Comparison of ENCODE assay signal across 1 cellular context in the genomic region with DNA sequence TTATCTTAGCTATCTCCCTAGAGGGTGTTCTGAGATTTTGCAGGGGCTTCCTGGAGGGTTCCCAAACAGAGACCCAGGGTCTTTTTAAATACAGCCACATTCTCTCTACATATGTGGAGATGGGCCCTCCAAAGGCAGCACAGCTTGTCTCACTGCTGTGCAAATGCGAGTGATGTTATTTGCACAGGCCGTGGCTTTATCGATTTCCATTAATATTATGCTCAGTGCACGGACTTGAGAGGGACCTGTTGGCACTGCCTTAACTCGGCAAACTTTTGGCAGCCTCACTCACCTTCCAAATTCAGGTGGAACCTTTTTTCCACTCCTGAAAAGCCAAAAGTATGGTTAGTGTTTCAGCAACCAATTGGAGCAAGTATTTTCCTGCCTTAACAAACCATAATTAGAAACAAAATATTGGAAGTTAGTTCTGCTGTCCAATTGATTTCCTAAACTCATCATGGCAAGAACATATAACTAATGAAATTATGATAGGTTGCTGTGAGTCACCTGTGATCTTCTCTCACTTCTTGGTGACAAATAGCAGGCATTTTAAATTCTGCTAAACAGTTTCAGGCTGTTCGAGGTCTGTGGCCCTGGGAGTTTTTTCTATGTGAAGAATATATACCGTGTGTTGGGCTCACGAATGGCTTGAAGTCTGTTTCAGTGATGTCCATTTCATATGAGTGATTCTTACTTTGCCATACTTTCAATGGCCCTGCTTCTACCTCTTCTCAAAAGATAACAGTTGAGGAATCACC.
TF ChIP-seq lines count a peak whose summit lies in the region.

No MANE protein-coding gene starts in this region.

TF ChIP-seq in HepG2, 621 proteins besides CTCF, POLR2A, EP300 and RAD21:
- TF ChIP-seq TARDBP (CRISPR knock-in tag; IDR thresholded peaks at IDR 0.05) (no peak), SALL1 (CRISPR knock-in tag; IDR thresholded peaks at IDR 0.05) (peak; percentile 59), ONECUT2 (CRISPR knock-in tag; IDR thresholded peaks at IDR 0.05) (peak; percentile 91), KAT2B (IDR thresholded peaks at IDR 0.05; ENCODE audit: borderline replicate concordance, low read depth, low read length) (peak; percentile 91; the same call in 1 of the 2 replicates), ZNF558 (CRISPR knock-in tag; IDR thresholded peaks at IDR 0.05; ENCODE audit: borderline replicate concordance) (no peak), ZNF552 (CRISPR knock-in tag; IDR thresholded peaks at IDR 0.05; ENCODE audit: borderline replicate concordance) (no peak), DMAP1 (CRISPR knock-in tag; IDR thresholded peaks at IDR 0.05) (no peak), MIER2 (CRISPR knock-in tag; IDR thresholded peaks at IDR 0.05) (no peak)
- TF ChIP-seq, protein P1, sequence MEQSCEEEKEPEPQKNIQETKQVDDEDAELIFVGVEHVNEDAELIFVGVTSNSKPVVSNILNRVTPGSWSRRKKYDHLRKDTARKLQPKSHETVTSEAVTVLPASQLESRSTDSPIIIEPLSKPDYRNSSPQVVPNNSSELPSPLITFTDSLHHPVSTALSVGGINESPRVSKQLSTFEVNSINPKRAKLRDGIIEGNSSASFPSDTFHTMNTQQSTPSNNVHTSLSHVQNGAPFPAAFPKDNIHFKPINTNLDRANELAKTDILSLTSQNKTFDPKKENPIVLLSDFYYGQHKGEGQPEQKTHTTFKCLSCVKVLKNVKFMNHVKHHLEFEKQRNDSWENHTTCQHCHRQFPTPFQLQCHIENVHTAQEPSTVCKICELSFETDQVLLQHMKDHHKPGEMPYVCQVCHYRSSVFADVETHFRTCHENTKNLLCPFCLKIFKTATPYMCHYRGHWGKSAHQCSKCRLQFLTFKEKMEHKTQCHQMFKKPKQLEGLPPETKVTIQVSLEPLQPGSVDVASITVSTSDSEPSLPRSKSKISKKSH (CRISPR knock-in tag; IDR thresholded peaks at IDR 0.05; ENCODE audit: borderline replicate concordance): no peak
- TF ChIP-seq, protein P2, sequence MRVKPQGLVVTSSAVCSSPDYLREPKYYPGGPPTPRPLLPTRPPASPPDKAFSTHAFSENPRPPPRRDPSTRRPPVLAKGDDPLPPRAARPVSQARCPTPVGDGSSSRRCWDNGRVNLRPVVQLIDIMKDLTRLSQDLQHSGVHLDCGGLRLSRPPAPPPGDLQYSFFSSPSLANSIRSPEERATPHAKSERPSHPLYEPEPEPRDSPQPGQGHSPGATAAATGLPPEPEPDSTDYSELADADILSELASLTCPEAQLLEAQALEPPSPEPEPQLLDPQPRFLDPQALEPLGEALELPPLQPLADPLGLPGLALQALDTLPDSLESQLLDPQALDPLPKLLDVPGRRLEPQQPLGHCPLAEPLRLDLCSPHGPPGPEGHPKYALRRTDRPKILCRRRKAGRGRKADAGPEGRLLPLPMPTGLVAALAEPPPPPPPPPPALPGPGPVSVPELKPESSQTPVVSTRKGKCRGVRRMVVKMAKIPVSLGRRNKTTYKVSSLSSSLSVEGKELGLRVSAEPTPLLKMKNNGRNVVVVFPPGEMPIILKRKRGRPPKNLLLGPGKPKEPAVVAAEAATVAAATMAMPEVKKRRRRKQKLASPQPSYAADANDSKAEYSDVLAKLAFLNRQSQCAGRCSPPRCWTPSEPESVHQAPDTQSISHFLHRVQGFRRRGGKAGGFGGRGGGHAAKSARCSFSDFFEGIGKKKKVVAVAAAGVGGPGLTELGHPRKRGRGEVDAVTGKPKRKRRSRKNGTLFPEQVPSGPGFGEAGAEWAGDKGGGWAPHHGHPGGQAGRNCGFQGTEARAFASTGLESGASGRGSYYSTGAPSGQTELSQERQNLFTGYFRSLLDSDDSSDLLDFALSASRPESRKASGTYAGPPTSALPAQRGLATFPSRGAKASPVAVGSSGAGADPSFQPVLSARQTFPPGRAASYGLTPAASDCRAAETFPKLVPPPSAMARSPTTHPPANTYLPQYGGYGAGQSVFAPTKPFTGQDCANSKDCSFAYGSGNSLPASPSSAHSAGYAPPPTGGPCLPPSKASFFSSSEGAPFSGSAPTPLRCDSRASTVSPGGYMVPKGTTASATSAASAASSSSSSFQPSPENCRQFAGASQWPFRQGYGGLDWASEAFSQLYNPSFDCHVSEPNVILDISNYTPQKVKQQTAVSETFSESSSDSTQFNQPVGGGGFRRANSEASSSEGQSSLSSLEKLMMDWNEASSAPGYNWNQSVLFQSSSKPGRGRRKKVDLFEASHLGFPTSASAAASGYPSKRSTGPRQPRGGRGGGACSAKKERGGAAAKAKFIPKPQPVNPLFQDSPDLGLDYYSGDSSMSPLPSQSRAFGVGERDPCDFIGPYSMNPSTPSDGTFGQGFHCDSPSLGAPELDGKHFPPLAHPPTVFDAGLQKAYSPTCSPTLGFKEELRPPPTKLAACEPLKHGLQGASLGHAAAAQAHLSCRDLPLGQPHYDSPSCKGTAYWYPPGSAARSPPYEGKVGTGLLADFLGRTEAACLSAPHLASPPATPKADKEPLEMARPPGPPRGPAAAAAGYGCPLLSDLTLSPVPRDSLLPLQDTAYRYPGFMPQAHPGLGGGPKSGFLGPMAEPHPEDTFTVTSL (CRISPR knock-in tag; IDR thresholded peaks at IDR 0.05; ENCODE audit: borderline replicate concordance): peak; percentile 17; the same call in 1 of the 2 replicates
